1 cellular context compared by ENCODE assay signal in genomic region chr2:179239194-179239593, GRCh38.
TF ChIP-seq lines count a peak whose summit lies in the region.

No MANE protein-coding gene starts in this region.

TF ChIP-seq in SK-N-SH treated with all-trans-retinoic acid at 6 μM for 48 hours, 23 proteins besides CTCF, POLR2A, EP300 and RAD21 (continued from another document):
- TF ChIP-seq CSRNP3 (CRISPR knock-in tag; IDR thresholded peaks at IDR 0.05) (no peak), ISL1 (CRISPR knock-in tag; IDR thresholded peaks at IDR 0.05) (no peak), CSDC2 (CRISPR knock-in tag; IDR thresholded peaks at IDR 0.05) (no peak)
